ENCODE assay signal across 8 cellular contexts in genomic region chr3:122942937-122943827, GRCh38.
DNase-seq lines count a peak whose midpoint lies in the region; ATAC-seq lines count a peak whose summit lies in the region.

No MANE protein-coding gene starts in this region.

- no peaks in the 10 kb centered on the region for H3K36me3 Mint-ChIP-seq in activated naive CD4-positive, alpha-beta T cell treated with anti-CD3 and anti-CD28 coated beads, Interleukin-2, amount 10 ng/mL, durations not matched to agents 7 days and 5 days

- no peak overlapping the region for H3K4me3 Mint-ChIP-seq in activated naive CD4-positive, alpha-beta T cell treated with anti-CD3 and anti-CD28 coated beads, Interleukin-2, amount 10 ng/mL, durations not matched to agents 7 days and 5 days

- peak; percentile 43 for DNase-seq in CD1c-positive myeloid dendritic cell (ENCODE audit: extremely low spot score)
- DNase-seq in NCI-H345 treated with DMSO at 0.1 percent for 48 hours (lab: John Stamatoyannopoulos, UW; ENCODE audit: unreplicated experiment), result peak; percentile 13
- DNase-seq in activated naive CD4-positive, alpha-beta T cell treated with anti-CD3 and anti-CD28 coated beads, Interleukin-2, amount 10 ng/mL, durations not matched to agents 7 days and 5 days, result peak; percentile 49
- DNase-seq in Right ventricle myocardium inferior (ENCODE audit: missing footprints), result peak; percentile 82
- peak; percentile 58 for DNase-seq in pons (ENCODE audit: low spot score)

- no peaks in the 10 kb centered on the region for H3K9me3 Mint-ChIP-seq in activated naive CD4-positive, alpha-beta T cell treated with anti-CD3 and anti-CD28 coated beads, Interleukin-2, amount 10 ng/mL, durations not matched to agents 7 days and 5 days

- intact Hi-C loops in Right ventricle myocardium inferior (cut with DNase I), result loop anchor here (1.0 to 10.0 kb wide), 2 partner anchors 85 to 612 kb away; no protein-coding TSS in a partner anchor

- H3K4me1 Mint-ChIP-seq in activated naive CD4-positive, alpha-beta T cell treated with anti-CD3 and anti-CD28 coated beads, Interleukin-2, amount 10 ng/mL, durations not matched to agents 7 days and 5 days, result peaks cover 6% of the 10 kb centered on the region

- CTCF ChIA-PET in activated naive CD4-positive, alpha-beta T cell treated with anti-CD3 and anti-CD28 coated beads, Interleukin-2, amount 10 ng/mL, durations not matched to agents 7 days and 5 days (lab: Charles Lee), result interaction anchor here (0.6 to 6.2 kb wide), 24 partner anchors 10 to 550 kb away, joined by 3 to 51 read pairs (median 4); partner anchors contain the start of gene SEMA5B

- no peak overlapping the region for H3K27ac Mint-ChIP-seq in activated naive CD4-positive, alpha-beta T cell treated with anti-CD3 and anti-CD28 coated beads, Interleukin-2, amount 10 ng/mL, durations not matched to agents 7 days and 5 days

- ATAC-seq in GM21619 (IDR thresholded peaks at IDR 0.05; ENCODE audit: unreplicated experiment) (peak; percentile 48), Right ventricle myocardium inferior (peak; percentile 74), HG02763 (IDR thresholded peaks at IDR 0.05; ENCODE audit: unreplicated experiment) (no peak), GM19023 (IDR thresholded peaks at IDR 0.05; ENCODE audit: unreplicated experiment) (no peak)

- peaks cover 52% of the 10 kb centered on the region for H3K27me3 Mint-ChIP-seq in activated naive CD4-positive, alpha-beta T cell treated with anti-CD3 and anti-CD28 coated beads, Interleukin-2, amount 10 ng/mL, durations not matched to agents 7 days and 5 days

Comparison
In these comparisons a context has a peak if more than half of its experiments do, and no peak if none do; other contexts are left out.
1. DNase-seq: peak in every context shown above with its lines; median percentile 82 in Right ventricle myocardium inferior; 58 in pons; 49 in activated naive CD4-positive, alpha-beta T cell treated with anti-CD3 and anti-CD28 coated beads, Interleukin-2, amount 10 ng/mL, durations not matched to agents 7 days and 5 days; 43 in CD1c-positive myeloid dendritic cell; 13 in NCI-H345 treated with DMSO at 0.1 percent for 48 hours.
2. ATAC-seq: peak in GM21619 (single experiment) and Right ventricle myocardium inferior (single experiment); none in HG02763 (single experiment) and GM19023 (single experiment).